ENCODE assay signal across 16 cellular contexts in the genomic region with DNA sequence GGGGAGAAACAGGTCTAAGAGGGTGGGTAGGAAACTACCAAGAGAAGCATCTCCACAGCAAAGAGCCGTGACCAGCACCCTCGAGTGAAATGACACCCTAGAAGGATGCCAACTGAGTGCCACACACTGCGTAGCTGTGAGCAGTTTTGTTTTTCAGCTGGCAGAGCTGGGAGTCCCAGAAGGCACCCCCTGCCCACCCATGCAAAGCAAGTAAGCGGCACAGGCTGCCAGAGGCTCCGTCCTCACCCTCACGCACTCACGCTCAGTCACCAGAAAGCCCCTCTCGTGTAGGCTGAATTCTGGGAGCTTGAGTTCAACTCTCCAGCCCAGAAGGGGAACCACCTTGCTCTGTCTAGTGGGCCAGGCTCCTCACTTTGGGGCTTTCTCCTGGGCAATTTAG.
DNase-seq lines count a peak whose midpoint lies in the region; ATAC-seq, FAIRE-seq and TF ChIP-seq lines count a peak whose summit lies in the region.
"Had no signal": no experiment of that assay in that cellular context is flagged by ENCODE, and none has a peak within 500 bp of the region (broad histone marks: within the 10 kb centered on the region; RNA-seq: fewer than 3 reads in every experiment).

No MANE protein-coding gene starts in this region.

- H3F3A ChIP-seq in smooth muscle cell (ENCODE audit: low read depth) = no peaks in the 10 kb centered on the region

- peak overlapping the region; percentile 82 to 93 (median 88) for H3K27ac Mint-ChIP-seq in naive B cell
- no peak overlapping the region for H3K27ac Mint-ChIP-seq in activated T-cell treated with anti-CD3 and anti-CD28 coated beads, Interleukin-2, amount 50 U/mL, for 24 hours
- H3K27ac Mint-ChIP-seq: activated T-cell treated with anti-CD3 and anti-CD28 coated beads, Interleukin-2, amount 50 U/mL, for 72 hours; T-cell had no signal

- H2AFZ ChIP-seq in smooth muscle cell (ENCODE audit: low read depth) = no peak overlapping the region

- WGBS in smooth muscle cell (ENCODE audit: low lambda C conversion rate) = 96% methylated on average over 8 of the region's 8 CpGs

- H3K27me3 ChIP-seq in smooth muscle cell (ENCODE audit: low read depth) = no peaks in the 10 kb centered on the region

- TF ChIP-seq POLR2A in GM12891 (IDR thresholded peaks at IDR 0.05; ENCODE audit: low read depth, low read length) = no peak

- no peak for DNase-seq in GM12891 (ENCODE audit: insufficient read length, low spot score)
- DNase-seq in naive B cell = peak; percentile 71
- no peak for DNase-seq in activated T-cell treated with anti-CD3 and anti-CD28 coated beads, Interleukin-2, amount 50 U/mL, for 24 hours
- no peak for DNase-seq in DMS114 treated with DMSO at 0.1 percent for 48 hours (lab: John Stamatoyannopoulos, UW; ENCODE audit: unreplicated experiment)
- no peak for DNase-seq in smooth muscle cell (lab: John Stamatoyannopoulos, UW; ENCODE audit: unreplicated experiment)
- DNase-seq in effector CD4-positive, alpha-beta T cell = no peak
- DNase-seq: activated T-cell treated with anti-CD3 and anti-CD28 coated beads, Interleukin-2, amount 50 U/mL, for 72 hours; anterior cingulate cortex; NCI-H187; NCI-H524 treated with DMSO at 0.1 percent for 48 hours; stimulated activated CD4-positive, alpha-beta T cell treated with anti-CD3 and anti-CD28 coated beads, Interleukin-2, amount 100 ng/mL, for 24 hours; T-cell had no signal

- H3K4me1 Mint-ChIP-seq in naive B cell = peaks cover 15 to 36% (median 31%) of the 10 kb centered on the region in 3 donors
- peaks cover under 1% of the 10 kb centered on the region for H3K4me1 Mint-ChIP-seq in activated T-cell treated with anti-CD3 and anti-CD28 coated beads, Interleukin-2, amount 50 U/mL, for 24 hours (ENCODE audit: low read depth)

- no peaks in the 10 kb centered on the region for H3K9me3 ChIP-seq in smooth muscle cell (replicated peaks; ENCODE audit: low read depth)

- H3K79me2 ChIP-seq in smooth muscle cell (ENCODE audit: low read depth) = peaks cover 91% of the 10 kb centered on the region

- H3K4me3 Mint-ChIP-seq in naive B cell = peak overlapping the region in 6 of 8 donors; percentile 12 to 62 (median 46)
- H3K4me3 Mint-ChIP-seq in activated T-cell treated with anti-CD3 and anti-CD28 coated beads, Interleukin-2, amount 50 U/mL, for 24 hours = no peak overlapping the region
- H3K4me3 Mint-ChIP-seq: activated T-cell treated with anti-CD3 and anti-CD28 coated beads, Interleukin-2, amount 50 U/mL, for 72 hours; T-cell had no signal

- H4K20me1 ChIP-seq in smooth muscle cell (ENCODE audit: low read depth) = peaks cover 98% of the 10 kb centered on the region

- H3K36me3 Mint-ChIP-seq in naive B cell = no peaks in the 10 kb centered on the region
- no peaks in the 10 kb centered on the region for H3K36me3 Mint-ChIP-seq in activated T-cell treated with anti-CD3 and anti-CD28 coated beads, Interleukin-2, amount 50 U/mL, for 24 hours (ENCODE audit: low read depth)
- H3K36me3 Mint-ChIP-seq: T-cell had no signal

- TF ChIP-seq CTCF in smooth muscle cell (IDR thresholded peaks at IDR 0.05; ENCODE audit: borderline replicate concordance, insufficient read depth, poor library complexity, severe bottlenecking) = no peak

- no peaks in the 10 kb centered on the region for H3K36me3 ChIP-seq in smooth muscle cell (ENCODE audit: low read depth)

- H3K27ac ChIP-seq in smooth muscle cell (ENCODE audit: low read depth) = no peak overlapping the region

- no peak overlapping the region for H3K9ac ChIP-seq in smooth muscle cell (ENCODE audit: low read depth)

- no peak overlapping the region for H3K4me2 ChIP-seq in smooth muscle cell

- H3K4me1 ChIP-seq in smooth muscle cell (ENCODE audit: low read depth) = peaks cover 5% of the 10 kb centered on the region

- no peak for FAIRE-seq in GM12891 (lab: Jason Lieb, UNC)
- FAIRE-seq: islet of Langerhans, RCC 7860 had no signal

- ATAC-seq in GM19025 (IDR thresholded peaks at IDR 0.05; ENCODE audit: low read depth, unreplicated experiment) (peak; percentile 40), HG03045 (IDR thresholded peaks at IDR 0.05; ENCODE audit: unreplicated experiment) (peak; percentile 43), naive B cell (ENCODE audit: low read depth in 2 of 2) (peak; percentile 97 to 98)
- ATAC-seq: activated T-cell treated with anti-CD3 and anti-CD28 coated beads, Interleukin-2, amount 50 U/mL, for 72 hours; T-cell had no signal

- no peaks in the 10 kb centered on the region for H3K9me3 Mint-ChIP-seq in naive B cell
- no peaks in the 10 kb centered on the region for H3K9me3 Mint-ChIP-seq in activated T-cell treated with anti-CD3 and anti-CD28 coated beads, Interleukin-2, amount 50 U/mL, for 24 hours
- H3K9me3 Mint-ChIP-seq: activated T-cell treated with anti-CD3 and anti-CD28 coated beads, Interleukin-2, amount 50 U/mL, for 72 hours; T-cell had no signal

- H3K27me3 Mint-ChIP-seq in naive B cell = no peaks in the 10 kb centered on the region
- no peaks in the 10 kb centered on the region for H3K27me3 Mint-ChIP-seq in activated T-cell treated with anti-CD3 and anti-CD28 coated beads, Interleukin-2, amount 50 U/mL, for 24 hours
- H3K27me3 Mint-ChIP-seq: T-cell had no signal

- H3K4me3 ChIP-seq in smooth muscle cell = no peak overlapping the region

TF ChIP-seq in GM12891, 5 proteins besides CTCF, POLR2A, EP300 and RAD21:
- no peak for TF ChIP-seq POLR2AphosphoS5 (IDR thresholded peaks at IDR 0.05; ENCODE audit: low read depth, low read length)
- TF ChIP-seq PAX5 (IDR thresholded peaks at IDR 0.05; ENCODE audit: insufficient read depth, low read length, severe bottlenecking) = peak; percentile 48
- TF ChIP-seq POU2F2 (IDR thresholded peaks at IDR 0.05; ENCODE audit: low read depth, low read length) = 0 out of 2 replicates have a peak, but pooled peaks have one; percentile 49
- no peak for TF ChIP-seq TAF1 (IDR thresholded peaks at IDR 0.05; ENCODE audit: low read depth, low read length)
- TF ChIP-seq SPI1 (IDR thresholded peaks at IDR 0.05; ENCODE audit: low read depth, low read length) = no peak

Comparison
In these comparisons a context has a peak if more than half of its experiments do, and no peak if none do; other contexts are left out.
1. ATAC-seq: peak in every context shown above with its lines; median percentile 98 in naive B cell; 43 in HG03045; 40 in GM19025.